11 cellular contexts compared by ENCODE assay signal in the genomic region with DNA sequence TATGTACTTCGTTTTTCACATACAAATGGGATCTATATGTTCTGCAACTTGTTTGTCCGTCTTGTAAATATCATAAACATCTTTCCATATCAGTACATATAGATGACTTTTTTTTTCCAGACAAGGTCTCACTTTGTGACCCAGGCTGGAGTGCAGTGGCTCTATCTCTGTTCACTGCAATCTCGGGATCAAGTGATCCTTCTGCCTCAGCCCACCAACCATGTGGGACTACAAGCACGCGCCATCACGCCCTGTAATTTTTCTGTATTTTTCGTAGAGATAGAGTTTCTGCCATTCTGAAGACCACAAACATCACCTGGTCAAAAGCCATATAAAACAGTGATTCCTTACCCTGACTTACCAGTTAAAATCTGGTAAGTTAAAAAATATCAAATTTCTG. TPM values are rescaled to one million over a fixed set of nuclear protein-coding genes. Genes with fewer than 3 reads are reported as not detected.
DNase-seq lines count a peak whose midpoint lies in the region; ATAC-seq and TF ChIP-seq lines count a peak whose summit lies in the region.
"Had no signal": no experiment of that assay in that cellular context is flagged by ENCODE, and none has a peak within 500 bp of the region (broad histone marks: within the 10 kb centered on the region; RNA-seq: fewer than 3 reads in every experiment).

No MANE protein-coding gene starts in this region.

- H3K79me1 ChIP-seq in mesendoderm (ENCODE audit: low read length): peaks cover 3% of the 10 kb centered on the region

- no peak overlapping the region for H3K27ac Mint-ChIP-seq in activated CD4-positive, alpha-beta memory T cell treated with anti-CD3 and anti-CD28 coated beads for 36 hours

- H3K4ac ChIP-seq in mesendoderm (ENCODE audit: low read depth, low read length): no peak overlapping the region

- H3K4me3 Mint-ChIP-seq in activated CD4-positive, alpha-beta memory T cell treated with anti-CD3 and anti-CD28 coated beads for 36 hours: peak overlapping the region; percentile 95

- POLR2A ChIA-PET in activated CD4-positive, alpha-beta memory T cell treated with anti-CD3 and anti-CD28 coated beads for 36 hours (lab: Charles Lee): no interaction called here

- no peak for ATAC-seq in HG02852 (IDR thresholded peaks at IDR 0.05; ENCODE audit: unreplicated experiment)

- no peak overlapping the region for H2BK120ac ChIP-seq in mesendoderm (ENCODE audit: low read depth, low read length)

- no peaks in the 10 kb centered on the region for H3K27me3 ChIP-seq in mesendoderm (ENCODE audit: insufficient read depth, low read length, poor library complexity)
- H3K27me3 ChIP-seq in vagina: no peaks in the 10 kb centered on the region
- H3K27me3 ChIP-seq: esophagus muscularis mucosa had no signal

- intact Hi-C loops in activated CD4-positive, alpha-beta memory T cell treated with anti-CD3 and anti-CD28 coated beads for 36 hours (cut with micrococcal nuclease): no loop called here
- intact Hi-C loops in vagina (cut with DNase I): no loop called here

- H3K27me3 Mint-ChIP-seq in activated CD4-positive, alpha-beta memory T cell treated with anti-CD3 and anti-CD28 coated beads for 36 hours: no peaks in the 10 kb centered on the region

- no peak overlapping the region for H3K23ac ChIP-seq in mesendoderm (ENCODE audit: low read length)

- H3K4me3 ChIP-seq in mesendoderm (ENCODE audit: low read length): no peak overlapping the region
- H3K4me3 ChIP-seq in vagina: no peak overlapping the region
- H3K4me3 ChIP-seq: esophagus muscularis mucosa had no signal

- H3K4me1 ChIP-seq in mesendoderm (ENCODE audit: control insufficient read depth, low read depth, low read length): no peaks in the 10 kb centered on the region
- H3K4me1 ChIP-seq in vagina: peaks cover 24% of the 10 kb centered on the region

- H2BK5ac ChIP-seq in mesendoderm (ENCODE audit: low read length): no peak overlapping the region

- H4K5ac ChIP-seq in mesendoderm (ENCODE audit: low read length): no peak overlapping the region

- H3K4me2 ChIP-seq in mesendoderm (ENCODE audit: low read length): no peak overlapping the region

- no peak overlapping the region for H4K8ac ChIP-seq in mesendoderm (ENCODE audit: low read depth, low read length)

- TF ChIP-seq POLR2A in vagina (IDR thresholded peaks at IDR 0.05): no peak

- DNase-seq in GF-D8 (lab: John Stamatoyannopoulos, UW): peak; percentile 35
- peak; percentile 42 for DNase-seq in KG1 (lab: John Stamatoyannopoulos, UW)
- no peak for DNase-seq in activated CD4-positive, alpha-beta memory T cell treated with anti-CD3 and anti-CD28 coated beads for 36 hours
- no peak for DNase-seq in mesendoderm
- DNase-seq in NCI-H2029 treated with DMSO at 0.1 percent for 48 hours (lab: John Stamatoyannopoulos, UW): no peak
- no peak for DNase-seq in vagina (ENCODE audit: extremely low spot score in 2 of 2)
- DNase-seq: activated naive CD4-positive, alpha-beta T cell treated with Interleukin-2 at 50 U/mL for 16 hours; NCI-H1092; stimulated activated CD4-positive, alpha-beta T cell treated with anti-CD3 and anti-CD28 coated beads, Interleukin-2, amount 100 ng/mL, for 48 hours had no signal

- CTCF ChIA-PET in activated CD4-positive, alpha-beta memory T cell treated with anti-CD3 and anti-CD28 coated beads for 36 hours (lab: Charles Lee): no interaction called here

- peak overlapping the region; percentile 45 for H3K56ac ChIP-seq in mesendoderm (ENCODE audit: low read length)

- peaks cover 39% of the 10 kb centered on the region for H3K36me3 Mint-ChIP-seq in activated CD4-positive, alpha-beta memory T cell treated with anti-CD3 and anti-CD28 coated beads for 36 hours

- H3K27ac ChIP-seq in mesendoderm (ENCODE audit: low read depth, low read length): no peak overlapping the region
- no peak overlapping the region for H3K27ac ChIP-seq in vagina
- H3K27ac ChIP-seq: esophagus muscularis mucosa had no signal

- H3K4me1 Mint-ChIP-seq in activated CD4-positive, alpha-beta memory T cell treated with anti-CD3 and anti-CD28 coated beads for 36 hours (ENCODE audit: low read depth): peaks cover 19% of the 10 kb centered on the region

- H3K18ac ChIP-seq in mesendoderm (ENCODE audit: low read length): no peak overlapping the region

- peaks cover 36% of the 10 kb centered on the region for H3K79me2 ChIP-seq in mesendoderm (ENCODE audit: control insufficient read depth, insufficient read depth, low read length)

- H3K9ac ChIP-seq in mesendoderm (ENCODE audit: low read length): peak overlapping the region; percentile 39

- no peak for TF ChIP-seq CTCF in vagina (IDR thresholded peaks at IDR 0.05)

- H3K9me3 ChIP-seq in vagina: no peaks in the 10 kb centered on the region
- H3K9me3 ChIP-seq: esophagus muscularis mucosa had no signal

- no CpG with 5 or more reads among the region's 7 CpGs for WGBS in mesendoderm (ENCODE audit: extremely low coverage, insufficient coverage, low lambda C conversion rate)

- peaks cover 5% of the 10 kb centered on the region for H3K9me3 Mint-ChIP-seq in activated CD4-positive, alpha-beta memory T cell treated with anti-CD3 and anti-CD28 coated beads for 36 hours

- H3K36me3 ChIP-seq in mesendoderm (ENCODE audit: control insufficient read depth, insufficient read depth, low read length) (peaks cover 8% of the 10 kb centered on the region), vagina (peaks cover 0 to 2% of the 10 kb centered on the region in 2 donors)
- H3K36me3 ChIP-seq: esophagus muscularis mucosa had no signal

- H2BK15ac ChIP-seq in mesendoderm (replicated peaks; ENCODE audit: low read depth): no peak overlapping the region

- no peak overlapping the region for H2AK5ac ChIP-seq in mesendoderm (ENCODE audit: low read length)

RNA-seq across cellular contexts. Expression of a gene that starts 37.7 kb away (rescaled TPM):
- 100 to 1,000 TPM; 138 to 139 TPM for total RNA-seq in activated CD4-positive, alpha-beta memory T cell treated with anti-CD3 and anti-CD28 coated beads for 36 hours
- 252 TPM for polyA plus RNA-seq in mesendoderm (2013, experiment 1 of 2)
- polyA plus RNA-seq in mesendoderm (2013, experiment 2 of 2): 246 TPM
- total RNA-seq in vagina: 60.9 TPM

Comparison
In these comparisons a context has a peak if more than half of its experiments do, and no peak if none do; other contexts are left out.
1. DNase-seq: peak in GF-D8 (single experiment) and KG1 (single experiment); none in activated CD4-positive, alpha-beta memory T cell treated with anti-CD3 and anti-CD28 coated beads for 36 hours (single experiment), mesendoderm (single experiment), NCI-H2029 treated with DMSO at 0.1 percent for 48 hours (single experiment) and vagina (0 of 2).